Comparison of ENCODE assay signal across 8 cellular contexts in the genomic region with DNA sequence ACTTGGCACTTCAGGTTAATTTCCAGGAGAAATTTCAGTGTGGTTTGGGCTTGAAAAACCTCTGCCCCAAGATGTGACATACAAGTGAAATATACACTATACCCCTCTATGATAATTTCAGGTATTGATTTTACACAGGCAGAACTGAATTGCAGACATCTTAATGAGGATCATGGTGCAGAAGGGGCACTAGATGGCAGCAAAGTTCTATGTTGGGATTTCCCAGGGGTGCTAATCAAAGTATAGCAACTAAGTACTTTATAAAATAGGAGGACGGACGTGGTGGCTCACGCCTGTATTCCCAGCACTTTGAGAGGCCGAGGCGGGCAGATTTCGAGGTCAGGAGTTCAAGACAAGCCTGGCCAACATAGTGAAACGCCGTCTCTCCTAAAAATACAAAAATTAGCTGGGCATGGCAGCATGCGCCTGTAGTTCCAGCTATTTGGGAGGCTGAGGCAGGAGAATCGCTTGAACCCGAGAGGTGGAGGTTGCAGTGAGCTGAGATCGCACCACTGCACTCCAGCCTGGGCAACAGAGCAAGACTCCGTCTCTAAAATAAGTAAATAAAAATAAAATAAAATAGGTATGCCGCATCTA.
DNase-seq lines count a peak whose midpoint lies in the region; ATAC-seq and TF ChIP-seq lines count a peak whose summit lies in the region.
"Not testable (repeated sequence)": the region's sequence is repeated elsewhere in the genome, so short reads cannot be mapped to it uniquely, and the experiment has no call there.

No MANE protein-coding gene starts in this region.

- TF ChIP-seq CTCF in WI38 (IDR thresholded peaks at IDR 0.05; ENCODE audit: low read depth, low read length): peak; percentile 58

- peak; percentile 93 for ATAC-seq in GM19351 (IDR thresholded peaks at IDR 0.05; ENCODE audit: unreplicated experiment)
- ATAC-seq in HG03196 (IDR thresholded peaks at IDR 0.05; ENCODE audit: unreplicated experiment): peak; percentile 68

- H3K4me3 Mint-ChIP-seq in immature natural killer cell: not testable (repeated sequence)

- not testable (repeated sequence) for H3K36me3 Mint-ChIP-seq in immature natural killer cell

- not testable (repeated sequence) for H3K4me1 Mint-ChIP-seq in immature natural killer cell

- H3K27me3 Mint-ChIP-seq in immature natural killer cell (ENCODE audit: low read depth in 3 of 3): not testable (repeated sequence)

- in situ Hi-C loops in T47D (cut with HindIII; ENCODE audit: low pct_unique_long_range_greater_than_20kb, low sequenced_read_pairs): not testable (repeated sequence)

- H3K27ac Mint-ChIP-seq in immature natural killer cell: peak overlapping the region in 1 of 6 donors; percentile 4

- H3K4me3 ChIP-seq in WI38 (ENCODE audit: low read depth, low read length): not testable (repeated sequence)

- DNase-seq in CD1c-positive myeloid dendritic cell (ENCODE audit: extremely low spot score) (peak; percentile 80), NCI-H226 (peak; percentile 36), T47D (ENCODE audit: low read depth in 1 of 2, low spot score in 1 of 2) (peak; percentile 70 to 89), immature natural killer cell (peak; percentile 62 to 73 (median 70))
- DNase-seq in stimulated activated CD4-positive, alpha-beta T cell treated with anti-CD3 and anti-CD28 coated beads, Interleukin-1b, Interleukin-23, amount 100 ng/mL, for 48 hours: peak; percentile 62

- H3K9me3 Mint-ChIP-seq in immature natural killer cell: not testable (repeated sequence)
